Comparison of ENCODE assay signal across 8 cellular contexts in the genomic region with DNA sequence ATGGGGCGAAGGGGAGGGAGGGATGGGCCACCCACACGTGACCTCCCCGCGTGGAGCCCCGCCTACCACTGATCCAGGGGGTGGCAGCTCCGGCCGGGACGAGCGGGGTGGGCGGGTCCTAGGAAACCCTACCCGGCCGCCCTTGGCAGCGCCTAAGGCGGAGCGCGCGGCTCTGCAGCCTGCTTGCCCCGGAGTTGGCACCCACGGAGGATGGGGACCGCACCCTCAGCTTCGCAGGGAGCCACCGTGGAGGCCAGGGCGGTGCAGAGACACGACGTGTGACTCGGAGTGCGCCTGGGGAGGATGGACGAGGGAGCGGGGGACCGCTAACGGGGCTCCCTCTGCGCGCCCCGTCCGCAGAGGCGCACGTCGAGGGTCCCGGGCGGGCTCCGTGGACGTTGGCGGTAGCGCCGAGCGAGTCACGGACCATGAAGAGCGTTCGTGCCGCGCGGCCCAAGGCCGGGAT. TPM values are rescaled to one million over a fixed set of nuclear protein-coding genes. Genes with fewer than 3 reads are reported as not detected.
DNase-seq lines count a peak whose midpoint lies in the region; ATAC-seq and TF ChIP-seq lines count a peak whose summit lies in the region.

A gene with protein sequence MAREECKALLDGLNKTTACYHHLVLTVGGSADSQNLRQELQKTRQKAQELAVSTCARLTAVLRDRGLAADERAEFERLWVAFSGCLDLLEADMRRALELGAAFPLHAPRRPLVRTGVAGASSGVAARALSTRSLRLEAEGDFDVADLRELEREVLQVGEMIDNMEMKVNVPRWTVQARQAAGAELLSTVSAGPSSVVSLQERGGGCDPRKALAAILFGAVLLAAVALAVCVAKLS (plus strand): TSS at position 129 of the 466 bp plus-strand sequence. CDS start 416 bp downstream, outside the sequence.

- no peaks in the 10 kb centered on the region for H3K9me3 Mint-ChIP-seq in natural killer cell

- peak within 1 kb of the TSS; percentile 99 for H3K4me3 Mint-ChIP-seq in natural killer cell

- CTCF ChIA-PET in GM10248 (lab: Yijun Ruan, JAX), result interaction anchor here (0.8 to 2.1 kb wide), 3 partner anchors 16 to 449 kb away, joined by 3 to 6 read pairs (median 4); a partner anchor contains a TSS
- CTCF ChIA-PET in Panc1 (lab: Charles Lee), result interaction anchor here (0.6 kb wide), 1 partner anchor 181 kb away, joined by 3 read pairs; no protein-coding TSS in a partner anchor

- H3K27me3 ChIP-seq in Panc1 (ENCODE audit: control insufficient read depth, insufficient read depth, low read length), result no peaks in the 10 kb centered on the region
- peaks cover 3 to 12% (median 6%) of the 10 kb centered on the region in 5 donors for H3K27me3 ChIP-seq in subcutaneous abdominal adipose tissue (ENCODE audit: control insufficient read depth in 5 of 5, insufficient read depth in 4 of 5, low read length in 5 of 5)

- ATAC-seq in Panc1, result peak; percentile 87
- ATAC-seq in natural killer cell, result peak; percentile 19 to 48 (median 47)

- H3K36me3 ChIP-seq in Panc1 (ENCODE audit: control insufficient read depth, insufficient read depth, low read length) (no peaks in the 10 kb centered on the region), subcutaneous abdominal adipose tissue (ENCODE audit: control insufficient read depth in 5 of 5, insufficient read depth in 5 of 5, low read length in 5 of 5) (no peaks in the 10 kb centered on the region)

- H3K9ac ChIP-seq in subcutaneous abdominal adipose tissue (ENCODE audit: low read length in 5 of 5), result peak within 1 kb of the TSS in 4 of 5 donors; percentile 66 to 86 (median 76)

- in situ Hi-C loops in Panc1 (cut with HindIII; ENCODE audit: low pct_unique_long_range_greater_than_20kb, low sequenced_read_pairs), result no loop called here

- TF ChIP-seq CTCF in GM10248 (IDR thresholded peaks at IDR 0.05; ENCODE audit: control extremely low read depth, extremely low read depth, low read depth, missing control alignments) (no peak), Panc1 (IDR thresholded peaks at IDR 0.05) (no peak), fibroblast of pulmonary artery (IDR thresholded peaks at IDR 0.05; ENCODE audit: low read length, missing control alignments) (no peak), natural killer cell (IDR thresholded peaks at IDR 0.05) (no peak)

- peaks cover 33 to 49% of the 10 kb centered on the region in 2 donors for H3K4me1 Mint-ChIP-seq in natural killer cell

- H3K9me3 ChIP-seq in Panc1 (ENCODE audit: control insufficient read depth, insufficient read depth, low read depth, low read length), result no peaks in the 10 kb centered on the region
- H3K9me3 ChIP-seq in subcutaneous abdominal adipose tissue (ENCODE audit: control insufficient read depth in 5 of 5, low read length in 5 of 5), result no peaks in the 10 kb centered on the region

- intact Hi-C loops in Panc1 (cut with micrococcal nuclease; ENCODE audit: unreplicated experiment) (no loop called here), natural killer cell (cut with micrococcal nuclease) (loop anchor here (1.0 to 2.0 kb wide), 2 partner anchors 17 to 297 kb away; a partner anchor contains a TSS)

- H3K27ac ChIP-seq in Panc1 (ENCODE audit: low read length) (peak within 1 kb of the TSS; percentile 81), subcutaneous abdominal adipose tissue (ENCODE audit: low read depth, low read length) (no peak within 1 kb of the TSS)

- POLR2A ChIA-PET in GM10248 (lab: Yijun Ruan, JAX), result interaction anchor here (1.1 kb wide), 1 partner anchor 16 kb away, joined by 3 read pairs; a partner anchor contains a TSS
- POLR2A ChIA-PET in Panc1 (lab: Charles Lee), result no interaction called here

- peaks cover 11% of the 10 kb centered on the region; the same call in 1 of the 2 replicates for H3K4me1 ChIP-seq in Panc1 (ENCODE audit: control insufficient read depth, insufficient read depth, low read length)
- H3K4me1 ChIP-seq in subcutaneous abdominal adipose tissue (ENCODE audit: control insufficient read depth in 5 of 5, insufficient read depth in 5 of 5, low read length in 5 of 5), result peaks cover 10 to 50% (median 33%) of the 10 kb centered on the region in 5 donors

- BruUV-seq in Panc1 (replicated peaks; lab: Mats Ljungman, UMichigan), result no TSS peak

- H3K4me3 ChIP-seq in Panc1 (ENCODE audit: low read depth in 2 of 2, low read length in 2 of 2) (peak within 1 kb of the TSS; percentile 75 to 95), fibroblast of pulmonary artery (replicated peaks; ENCODE audit: low read depth, low read length) (peak within 1 kb of the TSS; percentile 90), subcutaneous abdominal adipose tissue (ENCODE audit: low read depth in 1 of 5, low read length in 5 of 5) (peak within 1 kb of the TSS; percentile 61 to 93 (median 91))

- H3K27ac Mint-ChIP-seq in natural killer cell, result peak within 1 kb of the TSS; percentile 68 to 84

- peaks cover 8 to 11% of the 10 kb centered on the region in 2 donors for H3K27me3 Mint-ChIP-seq in natural killer cell (ENCODE audit: low read depth in 2 of 2)

- DNase-seq in GM10248 (ENCODE audit: extremely low spot score) (peak; percentile 46), HT1080 (ENCODE audit: low read depth) (peak; percentile 65), Panc1 (ENCODE audit: low read depth, low spot score) (no peak), fibroblast of pulmonary artery (ENCODE audit: low read depth) (peak; percentile 73), natural killer cell (peak; percentile 46), cerebellar nuclear complex (lab: John Stamatoyannopoulos, UW) (no peak)
- peak; percentile 47 for DNase-seq in activated T-helper 9 cell treated with anti-CD3 and anti-CD28 coated beads, Interleukin-2, amount 50 U/mL, for 16 hours (ENCODE audit: low read depth)

- H3K36me3 Mint-ChIP-seq in natural killer cell, result no peaks in the 10 kb centered on the region

RNA-seq across cellular contexts. Expression of the gene that starts here (rescaled TPM):
- total RNA-seq in HT1080 (2014; rRNA removed; shearing (Covaris generic)), result 1.9 and 2.2 TPM in 2 replicates
- 1.8 and 2.0 TPM in 2 replicates for polyA plus RNA-seq in HT1080 (2015; cell fraction: cytosol; rRNA removed)
- polyA plus RNA-seq in HT1080 (2015; cell fraction: nucleus; rRNA removed), result 0.94 and 1.0 TPM in 2 replicates
- total RNA-seq in Panc1 (2021; ENCODE audit: unreplicated experiment) (1.3 TPM), natural killer cell (under 1 TPM; 0.12 to 0.41 (median 0.40) TPM)
- 0.63 TPM for polyA plus RNA-seq in Panc1 (2012; ENCODE audit: insufficient read length)

Comparison
In these comparisons a context has a peak if more than half of its experiments do, and no peak if none do; other contexts are left out.
1. Peak in DNase-seq and ATAC-seq in natural killer cell; RNA of the gene not detected or under 1 TPM.
2. DNase-seq: peak in GM10248 (single experiment), HT1080 (single experiment), activated T-helper 9 cell treated with anti-CD3 and anti-CD28 coated beads, Interleukin-2, amount 50 U/mL, for 16 hours (single experiment) and fibroblast of pulmonary artery (single experiment); none in Panc1 (single experiment) and cerebellar nuclear complex (0 of 2).
3. Peak in every context shown above with its lines, with median percentiles within 50 percentile points of each other: H3K4me3 ChIP-seq.